Comparison of ENCODE assay signal across 8 cellular contexts in the genomic region with DNA sequence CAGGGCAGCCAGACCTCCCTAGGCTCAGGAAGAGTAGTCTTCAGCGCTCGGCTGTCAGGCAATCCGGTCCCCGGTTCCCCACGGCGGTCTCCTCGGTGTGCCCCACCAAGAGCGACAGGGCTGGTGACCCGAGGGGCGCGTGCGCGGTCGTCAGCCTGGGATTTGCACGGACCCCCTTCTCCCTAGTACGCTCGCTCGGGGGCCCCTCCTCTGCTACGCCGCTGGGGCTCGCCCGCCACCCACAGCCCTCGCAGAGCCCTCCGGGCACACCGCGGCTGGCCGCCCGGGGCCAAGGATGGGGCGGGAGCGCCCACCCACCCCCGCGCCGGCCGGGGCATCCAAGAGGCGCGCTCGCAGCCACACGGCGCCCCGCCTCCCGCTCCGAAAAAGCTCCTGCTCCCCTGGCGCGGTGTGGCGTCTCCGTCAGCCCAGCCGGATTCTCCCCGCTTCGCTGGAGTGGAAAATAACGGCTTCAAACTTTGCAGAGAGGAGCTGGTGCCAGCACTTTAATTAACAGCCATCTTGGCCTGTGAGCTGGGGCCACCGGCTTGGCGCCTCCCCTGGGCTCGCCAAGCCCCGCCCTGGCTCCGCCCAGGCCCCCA. TPM values are rescaled to one million over a fixed set of nuclear protein-coding genes. Genes with fewer than 3 reads are reported as not detected.
DNase-seq lines count a peak whose midpoint lies in the region; ATAC-seq, FAIRE-seq and TF ChIP-seq lines count a peak whose summit lies in the region.

No MANE protein-coding gene starts in this region.

- intact Hi-C loops in CD8-positive, alpha-beta T cell (cut with DNase I, micrococcal nuclease): no loop called here
- intact Hi-C loops in GM12878 (cut with micrococcal nuclease; ENCODE audit: unreplicated experiment): no loop called here

- POLR2A ChIA-PET in CD8-positive, alpha-beta T cell (lab: Charles Lee): interaction anchor here (0.5 kb wide), 1 partner anchor 512 kb away, joined by 3 read pairs; no protein-coding TSS in a partner anchor
- POLR2A ChIA-PET in GM12878 (lab: Charles Lee): no interaction called here

- H3K27ac ChIP-seq in CD8-positive, alpha-beta T cell (ENCODE audit: low read depth, low read length): no peak overlapping the region
- H3K27ac ChIP-seq in GM12878 (ENCODE audit: control insufficient read depth, insufficient read depth) (no peak overlapping the region), stomach smooth muscle (ENCODE audit: low read length) (peak overlapping the region; percentile 80)

- CTCF ChIA-PET in CD8-positive, alpha-beta T cell (lab: Charles Lee): interaction anchor here (0.5 kb wide), 1 partner anchor 250 kb away, joined by 3 read pairs; no protein-coding TSS in a partner anchor
- CTCF ChIA-PET in GM12878 (lab: Yijun Ruan, JAX): no interaction called here

- H3K4me3 Mint-ChIP-seq in CD8-positive, alpha-beta T cell: peak overlapping the region; percentile 76

- RAD21 ChIA-PET in GM12878 (lab: Charles Lee; ENCODE audit: unreplicated experiment): no interaction called here

- H3K36me3 Mint-ChIP-seq in CD8-positive, alpha-beta T cell: no peaks in the 10 kb centered on the region

- no TSS peak for BruUV-seq in GM12878 (replicated peaks; lab: Mats Ljungman, UMichigan)

- peak in 2 of 7 experiments; percentile 23 to 26 for DNase-seq in CD8-positive, alpha-beta T cell
- DNase-seq in Jurkat, Clone E6-1 (ENCODE audit: low read depth, low spot score): no peak
- DNase-seq in GM12878 (ENCODE audit: low read depth, low spot score) (no peak), inferior parietal cortex (ENCODE audit: extremely low spot score) (peak; percentile 44), NCI-H187 treated with DMSO at 0.1 percent for 48 hours (lab: John Stamatoyannopoulos, UW) (no peak)

- SMC1A ChIA-PET in GM12878 (lab: Charles Lee; ENCODE audit: uncharacterized antibody, unreplicated experiment): interaction anchor here (1.3 kb wide), 1 partner anchor 22 kb away, joined by 3 read pairs; no protein-coding TSS in a partner anchor

- in situ Hi-C loops in GM12878 (cut with MboI): no loop called here

- no peak for TF ChIP-seq EP300 in GM12878 (IDR thresholded peaks at IDR 0.05; ENCODE audit: borderline replicate concordance in 1 of 2, control insufficient read depth in 1 of 2, low read depth in 2 of 2, low read length in 2 of 2)

- TF ChIP-seq POLR2A in GM12878 (IDR thresholded peaks at IDR 0.05; ENCODE audit: low read depth, low read length): no peak

- H3K4me1 Mint-ChIP-seq in CD8-positive, alpha-beta T cell (ENCODE audit: low read depth): peaks cover 36% of the 10 kb centered on the region

- ATAC-seq in CD8-positive, alpha-beta T cell: no peak
- ATAC-seq in GM12878: 0 out of 3 replicates have a peak, but pooled peaks have one; percentile 6
- no peak for ATAC-seq in HG03280 (IDR thresholded peaks at IDR 0.05; ENCODE audit: unreplicated experiment)
- ATAC-seq in HG02870 (IDR thresholded peaks at IDR 0.05; ENCODE audit: unreplicated experiment): no peak

- H3K27me3 Mint-ChIP-seq in CD8-positive, alpha-beta T cell (ENCODE audit: low read depth): peaks cover 50% of the 10 kb centered on the region

- H3K9me3 ChIP-seq in CD8-positive, alpha-beta T cell (ENCODE audit: low read length): no peaks in the 10 kb centered on the region
- no peaks in the 10 kb centered on the region; the same call in 2 of the 3 replicates for H3K9me3 ChIP-seq in GM12878 (replicated peaks; ENCODE audit: control insufficient read depth, insufficient read depth, low read length)
- H3K9me3 ChIP-seq in stomach smooth muscle (ENCODE audit: control insufficient read depth in 2 of 2, low read length in 2 of 2): no peaks in the 10 kb centered on the region

- no peaks in the 10 kb centered on the region for H3K36me3 ChIP-seq in CD8-positive, alpha-beta T cell (ENCODE audit: insufficient read depth, low read length)
- no peaks in the 10 kb centered on the region for H3K36me3 ChIP-seq in GM12878 (ENCODE audit: control insufficient read depth in 2 of 2, insufficient read depth in 2 of 2, low read length in 1 of 2)
- no peaks in the 10 kb centered on the region for H3K36me3 ChIP-seq in stomach smooth muscle (ENCODE audit: control insufficient read depth in 2 of 2, insufficient read depth in 2 of 2, low read length in 2 of 2)

- no peaks in the 10 kb centered on the region for H4K20me1 ChIP-seq in GM12878 (ENCODE audit: control insufficient read depth, insufficient read depth)

- H3K9me3 Mint-ChIP-seq in CD8-positive, alpha-beta T cell: no peaks in the 10 kb centered on the region

- peaks cover 35% of the 10 kb centered on the region for H3K27me3 ChIP-seq in CD8-positive, alpha-beta T cell (ENCODE audit: insufficient read depth, low read length)
- H3K27me3 ChIP-seq in GM12878 (replicated peaks in 1 of 2; ENCODE audit: control insufficient read depth in 2 of 2, insufficient read depth in 2 of 2, low read length in 1 of 2) (peaks cover 23 to 43% of the 10 kb centered on the region in 2 experiments), stomach smooth muscle (ENCODE audit: control insufficient read depth in 1 of 2, insufficient read depth in 2 of 2, low read length in 2 of 2) (peaks cover 18 to 19% of the 10 kb centered on the region in 2 donors)

- H3K79me2 ChIP-seq in GM12878 (ENCODE audit: control insufficient read depth, insufficient read depth, low read length): no peaks in the 10 kb centered on the region

- peak overlapping the region; percentile 47 for H3K4me3 ChIP-seq in CD8-positive, alpha-beta T cell (ENCODE audit: low read depth, low read length)
- H3K4me3 ChIP-seq in Jurkat, Clone E6-1 (ENCODE audit: low read length): peak overlapping the region; percentile 47
- H3K4me3 ChIP-seq in GM12878 (peak overlapping the region; percentile 45), stomach smooth muscle (ENCODE audit: low read length in 2 of 2) (peak overlapping the region; percentile 55 to 79)

- TF ChIP-seq RAD21 in GM12878 (IDR thresholded peaks at IDR 0.05; ENCODE audit: insufficient read depth, low read depth, low read length): no peak

- no peak for TF ChIP-seq CTCF in CD8-positive, alpha-beta T cell (IDR thresholded peaks at IDR 0.05)
- TF ChIP-seq CTCF in GM12878 (IDR thresholded peaks at IDR 0.05 in 2 of 3, conservative IDR thresholded peaks at IDR 0.05 in 1 of 3; ENCODE audit: control insufficient read depth in 2 of 3, extremely low read depth in 1 of 3, insufficient read depth in 1 of 3, low read depth in 3 of 3, low read length in 3 of 3): no peak

- no peak overlapping the region for H3K27ac Mint-ChIP-seq in CD8-positive, alpha-beta T cell

- FAIRE-seq in GM12878 (lab: Jason Lieb, UNC): no peak

- peaks cover 29% of the 10 kb centered on the region for H3K4me1 ChIP-seq in CD8-positive, alpha-beta T cell (ENCODE audit: insufficient read depth, low read length)
- H3K4me1 ChIP-seq in GM12878 (ENCODE audit: control insufficient read depth, insufficient read depth, low read length): peaks cover 6% of the 10 kb centered on the region; the same call in 1 of the 2 replicates
- H3K4me1 ChIP-seq in stomach smooth muscle (ENCODE audit: control insufficient read depth, insufficient read depth, low read length): peaks cover 44% of the 10 kb centered on the region

- H3K4me2 ChIP-seq in GM12878 (ENCODE audit: control insufficient read depth, insufficient read depth): peak overlapping the region; percentile 71

- H2AFZ ChIP-seq in GM12878 (ENCODE audit: control insufficient read depth, low read depth, low read length): peak overlapping the region; percentile 39; the same call in 1 of the 2 replicates

- 6% methylated on average over 44 of the region's 55 CpGs for WGBS in GM12878 (ENCODE audit: insufficient coverage, insufficient replicate concordance, low lambda C conversion rate, missing lambda C conversion rate)

- H3K9ac ChIP-seq in GM12878 (ENCODE audit: control insufficient read depth, insufficient read depth, low read length) (no peak overlapping the region), stomach smooth muscle (ENCODE audit: low read length in 2 of 2) (peak overlapping the region; percentile 52 to 55)

RNA-seq across cellular contexts. Expression of gene C1QL1, which starts 2.1 kb away (rescaled TPM):
- not detected for total RNA-seq in CD8-positive, alpha-beta T cell
- polyA plus RNA-seq in Jurkat, Clone E6-1 (2012; ENCODE audit: insufficient read depth, insufficient read length): 11.5 TPM
- not detected in 2 replicates for total RNA-seq in GM12878 (2013; cell fraction: nucleolus; rRNA removed)
- total RNA-seq in GM12878 (2014; rRNA removed) (not detected in 2 replicates), GM12878 (2014; rRNA removed; fragmentation: Illumina TruSeq; extraction: Trizol) (not detected in 2 replicates), GM12878 (2021) (not detected in 2 replicates)
- polyA plus RNA-seq in GM12878 (2011; ENCODE audit: low read depth): not detected
- polyA plus RNA-seq in GM12878 (2011; rRNA removed) (not detected in 2 replicates), GM12878 (2014; fragmentation: Illumina TruSeq; extraction: Trizol) (not detected in 2 replicates), GM12878 (2014; fragmentation: Nextera tagmentation; extraction: Ambion mirVana) (not detected), GM12878 (2014; rRNA removed) (not detected in 2 replicates), GM12878 (2016; fragmentation: Nextera tagmentation; extraction: Ambion mirVana) (not detected)
- not detected in 2 replicates for polyA plus RNA-seq in GM12878 (2011; cell fraction: cytosol; rRNA removed)
- not detected in 2 replicates for polyA plus RNA-seq in GM12878 (2011; cell fraction: nucleus; rRNA removed)
- 0.11 TPM in 1 of 2 replicates, not detected in the other for polyA plus RNA-seq in GM12878 (2012)
- polyA minus RNA-seq in GM12878 (2011; rRNA and poly(A)+ RNA removed): not detected in 2 replicates
- polyA minus RNA-seq in GM12878 (2011; cell fraction: cytosol; rRNA and poly(A)+ RNA removed): not detected in 2 replicates
- not detected in 2 replicates for polyA minus RNA-seq in GM12878 (2011; cell fraction: nucleus; rRNA and poly(A)+ RNA removed)

RNA-seq across cellular contexts. Expression of gene KIF18B, which starts 22.7 kb away (rescaled TPM):
- total RNA-seq in CD8-positive, alpha-beta T cell: under 1 TPM in 1 of 2 experiments, not detected in 1; 0.11 TPM
- 41.5 TPM for polyA plus RNA-seq in Jurkat, Clone E6-1 (2012; ENCODE audit: insufficient read depth, insufficient read length)
- total RNA-seq in GM12878 (2013; cell fraction: nucleolus; rRNA removed): 15.4 and 21.6 TPM in 2 replicates
- total RNA-seq in GM12878 (2014; rRNA removed): 10.6 and 12.0 TPM in 2 replicates
- total RNA-seq in GM12878 (2014; rRNA removed; fragmentation: Illumina TruSeq; extraction: Trizol): 9.2 and 10.3 TPM in 2 replicates
- 39.4 and 44.4 TPM in 2 replicates for total RNA-seq in GM12878 (2021)
- polyA plus RNA-seq in GM12878 (2011; ENCODE audit: low read depth): 5.8 TPM
- 14.2 and 28.6 TPM in 2 replicates for polyA plus RNA-seq in GM12878 (2011; rRNA removed)
- 26.3 and 33.9 TPM in 2 replicates for polyA plus RNA-seq in GM12878 (2011; cell fraction: cytosol; rRNA removed)
- 116 and 176 TPM in 2 replicates for polyA plus RNA-seq in GM12878 (2011; cell fraction: nucleus; rRNA removed)
- 10.5 and 11.3 TPM in 2 replicates for polyA plus RNA-seq in GM12878 (2012)
- 11.9 and 22.0 TPM in 2 replicates for polyA plus RNA-seq in GM12878 (2014; fragmentation: Illumina TruSeq; extraction: Trizol)
- 1 to 10 TPM; 2.8 to 3.1 TPM for polyA plus RNA-seq in GM12878 (2014; fragmentation: Nextera tagmentation; extraction: Ambion mirVana)
- 44.7 and 46.2 TPM in 2 replicates for polyA plus RNA-seq in GM12878 (2014; rRNA removed)
- polyA plus RNA-seq in GM12878 (2016; fragmentation: Nextera tagmentation; extraction: Ambion mirVana): 10 to 100 TPM; 20.4 to 20.5 TPM
- 27.9 and 34.2 TPM in 2 replicates for polyA minus RNA-seq in GM12878 (2011; rRNA and poly(A)+ RNA removed)
- 16.8 and 18.3 TPM in 2 replicates for polyA minus RNA-seq in GM12878 (2011; cell fraction: cytosol; rRNA and poly(A)+ RNA removed)
- 28.7 and 55.6 TPM in 2 replicates for polyA minus RNA-seq in GM12878 (2011; cell fraction: nucleus; rRNA and poly(A)+ RNA removed)

RNA-seq across cellular contexts. Expression of gene GFAP, which starts 54.9 kb away (rescaled TPM):
- not detected for total RNA-seq in CD8-positive, alpha-beta T cell
- polyA plus RNA-seq in Jurkat, Clone E6-1 (2012; ENCODE audit: insufficient read depth, insufficient read length): not detected
- not detected in 2 replicates for total RNA-seq in GM12878 (2013; cell fraction: nucleolus; rRNA removed)
- total RNA-seq in GM12878 (2014; rRNA removed) (not detected in 2 replicates), GM12878 (2014; rRNA removed; fragmentation: Illumina TruSeq; extraction: Trizol) (not detected in 2 replicates), GM12878 (2021) (not detected in 2 replicates)
- not detected for polyA plus RNA-seq in GM12878 (2011; ENCODE audit: low read depth)
- polyA plus RNA-seq in GM12878 (2011; rRNA removed) (not detected in 2 replicates), GM12878 (2014; fragmentation: Illumina TruSeq; extraction: Trizol) (not detected in 2 replicates), GM12878 (2014; fragmentation: Nextera tagmentation; extraction: Ambion mirVana) (under 1 TPM in 1 of 2 experiments, not detected in 1; 0.04 TPM), GM12878 (2014; rRNA removed) (not detected in 2 replicates), GM12878 (2016; fragmentation: Nextera tagmentation; extraction: Ambion mirVana) (under 1 TPM in 1 of 2 experiments, not detected in 1; 0.25 TPM)
- not detected in 2 replicates for polyA plus RNA-seq in GM12878 (2011; cell fraction: cytosol; rRNA removed)
- polyA plus RNA-seq in GM12878 (2011; cell fraction: nucleus; rRNA removed): 0.25 TPM in 1 of 2 replicates, not detected in the other
- polyA plus RNA-seq in GM12878 (2012): 0.04 TPM in 1 of 2 replicates, not detected in the other
- polyA minus RNA-seq in GM12878 (2011; rRNA and poly(A)+ RNA removed): not detected in 2 replicates
- not detected in 2 replicates for polyA minus RNA-seq in GM12878 (2011; cell fraction: cytosol; rRNA and poly(A)+ RNA removed)
- polyA minus RNA-seq in GM12878 (2011; cell fraction: nucleus; rRNA and poly(A)+ RNA removed): not detected in 2 replicates

Comparison
In these comparisons a context has a peak if more than half of its experiments do, and no peak if none do; other contexts are left out.
1. RNA of gene KIF18B, which starts 22.7 kb away (total RNA-seq): 9.2 to 44.4 TPM in GM12878; 0.11 TPM in CD8-positive, alpha-beta T cell; every median in the first group is over 4 times any median in the second.
2. Peak in every context shown above with its lines, with median percentiles within 50 percentile points of each other: H3K4me3 ChIP-seq.